Comparison of ENCODE assay signal across 24 cellular contexts in the genomic region with DNA sequence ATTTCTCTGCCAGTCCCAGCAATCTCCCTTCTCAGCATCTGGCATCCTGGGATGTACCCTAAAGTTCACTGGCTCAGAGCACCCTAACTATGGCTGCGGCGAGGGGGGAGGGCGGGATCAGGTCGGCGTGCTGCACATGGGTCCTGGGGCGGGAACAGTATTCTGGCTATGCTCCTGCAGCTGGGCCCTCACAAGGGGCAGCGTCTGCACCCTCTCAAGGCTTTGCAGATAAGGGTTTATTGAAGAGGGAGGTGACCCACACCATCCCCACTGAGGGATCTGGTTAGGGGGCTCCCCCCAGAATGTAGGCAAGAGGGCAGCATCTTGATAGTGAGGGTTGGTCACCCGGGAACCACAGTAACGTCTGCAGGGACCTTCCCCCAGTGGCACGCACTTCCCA. TPM values are rescaled to one million over a fixed set of nuclear protein-coding genes. Genes with fewer than 3 reads are reported as not detected.
DNase-seq lines count a peak whose midpoint lies in the region; ATAC-seq, FAIRE-seq and TF ChIP-seq lines count a peak whose summit lies in the region.
"Had no signal": no experiment of that assay in that cellular context is flagged by ENCODE, and none has a peak within 500 bp of the region (broad histone marks: within the 10 kb centered on the region; RNA-seq: fewer than 3 reads in every experiment).

No MANE protein-coding gene starts in this region.

- intact Hi-C loops in right lobe of liver (cut with DNase I) (loop anchor here (5.0 kb wide), 1 partner anchor 41 kb away; no protein-coding TSS in a partner anchor), HepG2 (cut with micrococcal nuclease; ENCODE audit: unreplicated experiment) (no loop called here), sigmoid colon (cut with DNase I) (loop anchor here (5.0 kb wide), 1 partner anchor 224 kb away; no protein-coding TSS in a partner anchor)

- no peak for TF ChIP-seq CTCF in right lobe of liver (IDR thresholded peaks at IDR 0.05)
- TF ChIP-seq CTCF in HepG2 (CRISPR knock-in tag; IDR thresholded peaks at IDR 0.05) = no peak
- no peak for TF ChIP-seq CTCF in sigmoid colon (IDR thresholded peaks at IDR 0.05)
- TF ChIP-seq CTCF in gastroesophageal sphincter (IDR thresholded peaks at IDR 0.05) = no peak

- H3K9ac ChIP-seq in HepG2 (ENCODE audit: insufficient read depth, low read depth, low read length) = no peak overlapping the region

- no peak for TF ChIP-seq RAD21 in HepG2 (CRISPR knock-in tag; IDR thresholded peaks at IDR 0.05)

- in situ Hi-C loops in HepG2 (cut with HindIII; ENCODE audit: extremely low pct_ligation_motif_present, low pct_unique_long_range_greater_than_20kb) = loop anchor here (5.0 kb wide), 1 partner anchor 41 kb away; no protein-coding TSS in a partner anchor

- POLR2A ChIA-PET in HepG2 (lab: Yijun Ruan, JAX) = no interaction called here

- no peaks in the 10 kb centered on the region for H3K36me3 ChIP-seq in right lobe of liver
- H3K36me3 ChIP-seq in HepG2 (replicated peaks in 1 of 2; ENCODE audit: control insufficient read depth in 1 of 2, insufficient read depth in 2 of 2, low read length in 2 of 2) = no peaks in the 10 kb centered on the region
- H3K36me3 ChIP-seq in sigmoid colon = no peaks in the 10 kb centered on the region
- no peaks in the 10 kb centered on the region for H3K36me3 ChIP-seq in gastroesophageal sphincter

- H3K27ac ChIP-seq in right lobe of liver = no peak overlapping the region
- no peak overlapping the region for H3K27ac ChIP-seq in HepG2 (ENCODE audit: extremely low read length, insufficient read depth, low read length)
- no peak overlapping the region for H3K27ac ChIP-seq in sigmoid colon
- H3K27ac ChIP-seq in gastroesophageal sphincter = no peak overlapping the region
- H3K27ac ChIP-seq: 22Rv1, HL-60, RWPE1 had no signal

- H3K4me3 ChIP-seq in right lobe of liver (no peak overlapping the region), HepG2 (replicated peaks in 1 of 3; ENCODE audit: insufficient read depth in 1 of 3, low read depth in 2 of 3, low read length in 3 of 3) (no peak overlapping the region), sigmoid colon (no peak overlapping the region), gastroesophageal sphincter (no peak overlapping the region)

- H3K9me3 ChIP-seq in right lobe of liver (no peaks in the 10 kb centered on the region), HepG2 (ENCODE audit: low read length) (peaks cover 6% of the 10 kb centered on the region; the same call in 1 of the 2 replicates), sigmoid colon (peaks cover 0 to 2% (median 0%) of the 10 kb centered on the region in 4 donors), gastroesophageal sphincter (peaks cover 0 to 21% (median 0%) of the 10 kb centered on the region in 3 donors)

- H3K4me1 ChIP-seq in right lobe of liver (no peaks in the 10 kb centered on the region), HepG2 (ENCODE audit: insufficient read depth, low read length) (no peaks in the 10 kb centered on the region), sigmoid colon (no peaks in the 10 kb centered on the region), gastroesophageal sphincter (no peaks in the 10 kb centered on the region)

- CTCF ChIA-PET in HepG2 (lab: Yijun Ruan, JAX; ENCODE audit: low intra/inter-chr PET ratio, low total read pairs) = no interaction called here

- ATAC-seq in right lobe of liver (no peak), HepG2 (no peak), gastroesophageal sphincter (no peak)
- ATAC-seq: Panc1 had no signal

- whole genome bisulfite sequencing in right lobe of liver (ENCODE audit: insufficient coverage, low coverage, low lambda C conversion rate, missing lambda C conversion rate) = no CpG with 5 or more reads among the region's 10 CpGs
- 20% methylated on average over 1 of the region's 10 CpGs for WGBS in HepG2 (ENCODE audit: low lambda C conversion rate)
- WGBS in sigmoid colon, 2 donors = 78 to 88% methylated on average over 10 of the region's 10 CpGs
- 82% methylated on average over 5 of the region's 10 CpGs; no CpG with 5 or more reads in 1 of the 2 donors for WGBS in gastroesophageal sphincter (ENCODE audit: low coverage in 1 of 2), 2 donors

- no peak for TF ChIP-seq POLR2A in right lobe of liver (IDR thresholded peaks at IDR 0.05)
- no peak for TF ChIP-seq POLR2A in HepG2 (IDR thresholded peaks at IDR 0.05; ENCODE audit: insufficient read depth in 1 of 2, low read depth in 2 of 2, low read length in 2 of 2)
- no peak for TF ChIP-seq POLR2A in sigmoid colon (IDR thresholded peaks at IDR 0.05)
- no peak for TF ChIP-seq POLR2A in gastroesophageal sphincter (IDR thresholded peaks at IDR 0.05)

- H3K79me2 ChIP-seq in HepG2 (ENCODE audit: insufficient read depth, low read length) = no peaks in the 10 kb centered on the region

- H2AFZ ChIP-seq in HepG2 (ENCODE audit: low read length) = no peak overlapping the region

- no TSS peak for BruUV-seq in HepG2 (replicated peaks; lab: Mats Ljungman, UMichigan)

- H3K27me3 ChIP-seq in right lobe of liver = no peaks in the 10 kb centered on the region
- no peaks in the 10 kb centered on the region; a peak in 2 of 5 replicates for H3K27me3 ChIP-seq in HepG2 (ENCODE audit: control insufficient read depth in 1 of 2, insufficient read depth in 2 of 2, low read length in 2 of 2)
- no peaks in the 10 kb centered on the region for H3K27me3 ChIP-seq in sigmoid colon
- peaks cover 61% of the 10 kb centered on the region for H3K27me3 ChIP-seq in gastroesophageal sphincter

- FAIRE-seq in HepG2 (lab: Jason Lieb, UNC) = no peak
- FAIRE-seq: GM12892 had no signal

- no peak overlapping the region for H3K4me2 ChIP-seq in HepG2 (ENCODE audit: low read depth, low read length)

- no peaks in the 10 kb centered on the region for H4K20me1 ChIP-seq in HepG2 (ENCODE audit: insufficient read depth, low read length)

- DNase-seq in activated CD8-positive, alpha-beta memory T cell treated with anti-CD3 and anti-CD28 coated beads, Interleukin-2, amount 50 U/mL, for 4 hours = peak; percentile 11
- no peak for DNase-seq in activated CD8-positive, alpha-beta memory T cell treated with anti-CD3 and anti-CD28 coated beads, Interleukin-2, amount 50 U/mL, for 48 hours
- DNase-seq in right lobe of liver (peak in 2 of 3 donors; percentile 27 to 35), HepG2 (ENCODE audit: low spot score) (no peak), sigmoid colon (peak; percentile 51), DMS 273 treated with DMSO at 0.1 percent for 48 hours (lab: John Stamatoyannopoulos, UW) (no peak)
- DNase-seq: Calu3, DMS153, DND-41, GOT3, HCEC 1CT, NCI-H1048, NCI-H1417, NCI-H1694, NCI-H2029 treated with DMSO at 0.1 percent for 48 hours, NCI-H2227 treated with DMSO at 0.1 percent for 48 hours, NCI-H510A, SHP77 treated with DMSO at 0.1 percent for 48 hours had no signal

- TF ChIP-seq EP300 in HepG2 (IDR thresholded peaks at IDR 0.05; ENCODE audit: low read depth in 2 of 2, low read length in 2 of 2) = no peak
- TF ChIP-seq EP300 in HepG2 (CRISPR knock-in tag; IDR thresholded peaks at IDR 0.05; ENCODE audit: borderline replicate concordance) = no peak
- TF ChIP-seq EP300 in sigmoid colon (IDR thresholded peaks at IDR 0.05) = no peak
- no peak for TF ChIP-seq EP300 in gastroesophageal sphincter (IDR thresholded peaks at IDR 0.05)

RNA-seq across cellular contexts. Expression of a gene that starts 44.9 kb away (rescaled TPM):
- total RNA-seq in right lobe of liver (1 to 10 TPM in 1 of 6 experiments, under 1 TPM in 5; 0.37 to 1.5 (median 0.69) TPM), HepG2 (2016; rRNA removed; fragmentation: Illumina TruSeq; extraction: Trizol) (not detected in 2 replicates), sigmoid colon (10 to 100 TPM in 1 of 4 donors, 1 to 10 TPM in 3; 5.5 to 21.3 (median 8.4) TPM), gastroesophageal sphincter (10 to 100 TPM in 2 of 4 donors, 1 to 10 TPM in 2; 5.1 to 14.8 (median 10.4) TPM)
- total RNA-seq in HepG2 (2016; cell fraction: cytosol; rRNA removed; fragmentation: Illumina TruSeq; extraction: Trizol; ENCODE audit: low read depth) = not detected in 2 replicates
- total RNA-seq in HepG2 (2016; cell fraction: insoluble cytoplasmic fraction; rRNA removed; fragmentation: Illumina TruSeq; extraction: Trizol) = not detected in 2 replicates
- total RNA-seq in HepG2 (2016; cell fraction: membrane; rRNA removed; fragmentation: Illumina TruSeq; extraction: Trizol) = not detected in 2 replicates
- not detected in 2 replicates for total RNA-seq in HepG2 (2016; cell fraction: nucleus; rRNA removed; fragmentation: Illumina TruSeq; extraction: Trizol)
- polyA plus RNA-seq in HepG2 (2011; rRNA removed) (not detected in 2 replicates), sigmoid colon (1 to 10 TPM; 1.2 to 9.6 (median 2.4) TPM)
- not detected in 2 replicates for polyA plus RNA-seq in HepG2 (2011; cell fraction: cytosol; rRNA removed)
- polyA plus RNA-seq in HepG2 (2011; cell fraction: nucleus; rRNA removed) = not detected in 2 replicates
- polyA plus RNA-seq in HepG2 (2012) = not detected in 2 replicates
- polyA plus RNA-seq in HepG2 (2016; cell fraction: cytosol; fragmentation: Illumina TruSeq; extraction: Trizol; ENCODE audit: low read depth) = not detected in 2 replicates
- not detected in 2 replicates for polyA plus RNA-seq in HepG2 (2016; cell fraction: insoluble cytoplasmic fraction; fragmentation: Illumina TruSeq; extraction: Trizol; ENCODE audit: low read depth)
- polyA plus RNA-seq in HepG2 (2016; cell fraction: membrane; fragmentation: Illumina TruSeq; extraction: Trizol; ENCODE audit: low read depth) = not detected in 2 replicates
- not detected in 2 replicates for polyA plus RNA-seq in HepG2 (2016; cell fraction: nucleus; fragmentation: Illumina TruSeq; extraction: Trizol; ENCODE audit: insufficient read depth, low read depth)
- polyA minus RNA-seq in HepG2 (2011; rRNA and poly(A)+ RNA removed; ENCODE audit: low replicate concordance) = not detected in 2 replicates
- polyA minus RNA-seq in HepG2 (2011; cell fraction: cytosol; rRNA and poly(A)+ RNA removed) = not detected in 2 replicates
- not detected in 2 replicates for polyA minus RNA-seq in HepG2 (2011; cell fraction: nucleus; rRNA and poly(A)+ RNA removed)

RNA-seq across cellular contexts. Expression of a gene that starts 56.4 kb away (rescaled TPM):
- total RNA-seq in right lobe of liver (10 to 100 TPM in 4 of 6 experiments, 1 to 10 TPM in 2; 4.5 to 24.5 (median 15.7) TPM), HepG2 (2016; rRNA removed; fragmentation: Illumina TruSeq; extraction: Trizol) (12.6 and 21.8 TPM in 2 replicates), sigmoid colon (1 to 10 TPM; 2.1 to 6.4 (median 2.5) TPM), gastroesophageal sphincter (1 to 10 TPM; 1.5 to 8.6 (median 5.3) TPM)
- 4.8 and 5.6 TPM in 2 replicates for total RNA-seq in HepG2 (2016; cell fraction: cytosol; rRNA removed; fragmentation: Illumina TruSeq; extraction: Trizol; ENCODE audit: low read depth)
- 11.0 and 23.6 TPM in 2 replicates for total RNA-seq in HepG2 (2016; cell fraction: insoluble cytoplasmic fraction; rRNA removed; fragmentation: Illumina TruSeq; extraction: Trizol)
- 10.8 TPM in 2 replicates for total RNA-seq in HepG2 (2016; cell fraction: membrane; rRNA removed; fragmentation: Illumina TruSeq; extraction: Trizol)
- 21.2 and 27.4 TPM in 2 replicates for total RNA-seq in HepG2 (2016; cell fraction: nucleus; rRNA removed; fragmentation: Illumina TruSeq; extraction: Trizol)
- polyA plus RNA-seq in HepG2 (2011; rRNA removed) (23.0 and 31.0 TPM in 2 replicates), sigmoid colon (10 to 100 TPM in 1 of 3 donors, 1 to 10 TPM in 2; 1.8 to 10.7 (median 3.2) TPM)
- polyA plus RNA-seq in HepG2 (2011; cell fraction: cytosol; rRNA removed) = 14.5 and 24.7 TPM in 2 replicates
- polyA plus RNA-seq in HepG2 (2011; cell fraction: nucleus; rRNA removed) = 49.0 and 62.1 TPM in 2 replicates
- 18.0 and 36.8 TPM in 2 replicates for polyA plus RNA-seq in HepG2 (2012)
- polyA plus RNA-seq in HepG2 (2016; cell fraction: cytosol; fragmentation: Illumina TruSeq; extraction: Trizol; ENCODE audit: low read depth) = 3.7 and 4.0 TPM in 2 replicates
- 11.1 and 13.0 TPM in 2 replicates for polyA plus RNA-seq in HepG2 (2016; cell fraction: insoluble cytoplasmic fraction; fragmentation: Illumina TruSeq; extraction: Trizol; ENCODE audit: low read depth)
- polyA plus RNA-seq in HepG2 (2016; cell fraction: membrane; fragmentation: Illumina TruSeq; extraction: Trizol; ENCODE audit: low read depth) = 6.4 and 7.2 TPM in 2 replicates
- polyA plus RNA-seq in HepG2 (2016; cell fraction: nucleus; fragmentation: Illumina TruSeq; extraction: Trizol; ENCODE audit: insufficient read depth, low read depth) = 44.5 and 46.0 TPM in 2 replicates
- polyA minus RNA-seq in HepG2 (2011; rRNA and poly(A)+ RNA removed; ENCODE audit: low replicate concordance) = 42.0 and 128 TPM in 2 replicates
- 32.2 and 34.4 TPM in 2 replicates for polyA minus RNA-seq in HepG2 (2011; cell fraction: cytosol; rRNA and poly(A)+ RNA removed)
- polyA minus RNA-seq in HepG2 (2011; cell fraction: nucleus; rRNA and poly(A)+ RNA removed) = 12.2 and 14.7 TPM in 2 replicates

Comparison
In these comparisons a context has a peak if more than half of its experiments do, and no peak if none do; other contexts are left out.
1. DNase-seq: peak in activated CD8-positive, alpha-beta memory T cell treated with anti-CD3 and anti-CD28 coated beads, Interleukin-2, amount 50 U/mL, for 4 hours (single experiment), right lobe of liver (2 of 3) and sigmoid colon (single experiment); none in activated CD8-positive, alpha-beta memory T cell treated with anti-CD3 and anti-CD28 coated beads, Interleukin-2, amount 50 U/mL, for 48 hours (single experiment), HepG2 (single experiment) and DMS 273 treated with DMSO at 0.1 percent for 48 hours (single experiment).